In the genomic region with DNA sequence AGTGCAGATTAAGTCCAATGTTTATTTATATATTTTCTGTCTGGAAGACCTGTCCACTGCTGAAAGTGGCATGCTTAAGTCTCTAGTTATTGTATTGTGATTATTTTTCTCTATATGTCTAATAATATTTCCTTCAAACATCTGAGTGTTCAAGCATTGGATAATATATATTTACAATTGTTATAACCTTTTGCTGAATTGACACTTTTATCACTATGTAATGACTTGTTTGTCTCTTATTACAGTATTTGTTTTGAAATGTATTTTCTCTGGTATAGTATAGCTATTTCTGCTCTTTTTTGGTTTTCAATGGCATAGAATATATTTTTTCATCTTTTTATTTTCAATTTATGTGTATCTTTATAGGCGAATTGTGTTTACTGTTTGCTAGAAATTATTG, we compare ENCODE assay signal across 23 cellular contexts.
"Had no signal": no experiment of that assay in that cellular context is flagged by ENCODE, and none has a peak within 500 bp of the region (broad histone marks: within the 10 kb centered on the region; RNA-seq: fewer than 3 reads in every experiment).

No MANE protein-coding gene starts in this region.

- DNase-seq: effector CD8-positive, alpha-beta T cell; effector memory CD8-positive, alpha-beta T cell; endodermal cell; erythroblast; esophagus squamous epithelium; foreskin fibroblast; foreskin melanocyte; gastrocnemius medialis; glutamatergic neuron; head of caudate nucleus; heart right ventricle; hippocampal formation; left cardiac atrium; left lung; left ventricle myocardium superior; lower lobe of right lung; mesenchymal stem cell; mucosa of descending colon; naive B cell had no signal

- H3K9me3 ChIP-seq: left lung, lower lobe of right lung, mucosa of descending colon had no signal

- H3K36me3 ChIP-seq: esophagus squamous epithelium, gastrocnemius medialis, heart right ventricle, left lung, lower lobe of right lung had no signal

- H3K4me1 ChIP-seq: esophagus squamous epithelium, gastrocnemius medialis, heart right ventricle, left lung, lower lobe of right lung had no signal

- H3K4me3 ChIP-seq: coronary artery, esophagus squamous epithelium, gastrocnemius medialis, heart right ventricle, left lung, lower lobe of right lung, mucosa of descending colon had no signal

- ATAC-seq: effector memory CD8-positive, alpha-beta T cell; esophagus mucosa; gastrocnemius medialis; heart right ventricle; left cardiac atrium; left lung; left ventricle myocardium superior; lower lobe of right lung; mucosa of descending colon had no signal

- FAIRE-seq: keratinocyte had no signal

- H3K27ac ChIP-seq: coronary artery, epithelial cell of prostate, esophagus squamous epithelium, gastrocnemius medialis, heart right ventricle, left lung, lower lobe of right lung had no signal

- H3K27me3 ChIP-seq: esophagus squamous epithelium, gastrocnemius medialis, left lung had no signal
